Comparison of ENCODE assay signal across 21 cellular contexts in genomic region chr16:67407788-67408452, GRCh38. TPM values are rescaled to one million over a fixed set of nuclear protein-coding genes. Genes with fewer than 3 reads are reported as not detected.
DNase-seq lines count a peak whose midpoint lies in the region; ATAC-seq, FAIRE-seq and TF ChIP-seq lines count a peak whose summit lies in the region.
"Had no signal": no experiment of that assay in that cellular context is flagged by ENCODE, and none has a peak within 500 bp of the region (broad histone marks: within the 10 kb centered on the region; RNA-seq: fewer than 3 reads in every experiment).

No MANE protein-coding gene starts in this region.

- H3K27ac ChIP-seq in keratinocyte (ENCODE audit: control insufficient read depth, insufficient read depth, low read length) = peak overlapping the region; percentile 99

- H3K9me1 ChIP-seq in keratinocyte (ENCODE audit: control insufficient read depth, extremely low read depth, insufficient read depth, low read length) = no peaks in the 10 kb centered on the region

- POLR2A ChIA-PET in activated CD4-positive, alpha-beta T cell treated with anti-CD3 and anti-CD28 coated beads, Interleukin-2, amount 10 ng/mL, durations not matched to agents 7 days and 5 days (lab: Charles Lee) = interaction anchor here (0.7 kb wide), 1 partner anchor 19 kb away, joined by 3 read pairs; no protein-coding TSS in a partner anchor

- H3K4me3 ChIP-seq in astrocyte of the spinal cord (ENCODE audit: low read depth, low read length) (no peak overlapping the region), keratinocyte (ENCODE audit: control insufficient read depth in 2 of 3, extremely low read depth in 1 of 3, insufficient read depth in 2 of 3, low read depth in 1 of 3, low read length in 3 of 3) (no peak overlapping the region)
- H3K4me3 ChIP-seq: thyroid gland had no signal

- H3K4me1 ChIP-seq in keratinocyte (ENCODE audit: control insufficient read depth, extremely low read depth, insufficient read depth, low read length) = peaks cover 53% of the 10 kb centered on the region

- peaks cover 2% of the 10 kb centered on the region for H3K79me2 ChIP-seq in keratinocyte (ENCODE audit: control insufficient read depth, insufficient read depth, low read length)

- no peaks in the 10 kb centered on the region for H3K36me3 ChIP-seq in keratinocyte (ENCODE audit: control insufficient read depth in 2 of 2, extremely low read depth in 1 of 2, insufficient read depth in 2 of 2, low read length in 2 of 2)
- H3K36me3 ChIP-seq: thyroid gland had no signal

- CTCF ChIA-PET in activated CD4-positive, alpha-beta T cell treated with anti-CD3 and anti-CD28 coated beads, Interleukin-2, amount 10 ng/mL, durations not matched to agents 7 days and 5 days (lab: Charles Lee) = interaction anchor here (0.7 to 1.3 kb wide), 3 partner anchors 8 to 129 kb away, joined by 3 read pairs; no protein-coding TSS in a partner anchor

- FAIRE-seq in keratinocyte (lab: Jason Lieb, UNC) = peak; percentile 23
- FAIRE-seq: RCC 7860, TTC549 had no signal

- TF ChIP-seq CTCF in astrocyte of the spinal cord (IDR thresholded peaks at IDR 0.05; ENCODE audit: low read depth, low read length) = peak; percentile 9
- peak in 2 of 3 experiments; percentile 4 to 6 for TF ChIP-seq CTCF in keratinocyte (optimal IDR thresholded peaks at IDR 0.05 in 1 of 3, IDR thresholded peaks at IDR 0.05 in 1 of 3, conservative IDR thresholded peaks at IDR 0.05 in 1 of 3; ENCODE audit: extremely low read depth in 1 of 3, insufficient read depth in 2 of 3, low read length in 3 of 3)
- TF ChIP-seq CTCF in type B pancreatic cell (conservative IDR thresholded peaks at IDR 0.05) = no peak

- no peak overlapping the region for H3K4me3 Mint-ChIP-seq in activated CD4-positive, alpha-beta T cell treated with anti-CD3 and anti-CD28 coated beads, Interleukin-2, amount 10 ng/mL, durations not matched to agents 7 days and 5 days
- H3K4me3 Mint-ChIP-seq in activated CD4-positive, alpha-beta T cell treated with anti-CD3 and anti-CD28 coated beads, Interleukin-2, amount 10 ng/mL, durations not matched to agents 24 days and 14 days = no peak overlapping the region
- H3K4me3 Mint-ChIP-seq in type B pancreatic cell = no peak overlapping the region
- H3K4me3 Mint-ChIP-seq: effector memory CD8-positive, alpha-beta T cell; nephron progenitor cell; stimulated activated memory B cell treated with anti-CD40 and anti-IgM and Interleukin-4, amounts not matched to agents 10 μg/mL and 1 μg/mL and 100 μg/mL, for 72 hours had no signal

- H2AFZ ChIP-seq in keratinocyte (ENCODE audit: control insufficient read depth, low read length) = no peak overlapping the region

- no peak overlapping the region for H3K4me2 ChIP-seq in keratinocyte (ENCODE audit: control insufficient read depth, extremely low read depth, insufficient read depth, low read depth, low read length)

- in situ Hi-C loops in astrocyte of the spinal cord (cut with HindIII; ENCODE audit: low sequenced_read_pairs) = no loop called here

- H3K9me3 ChIP-seq in keratinocyte (ENCODE audit: control insufficient read depth, low read depth, low read length) = no peaks in the 10 kb centered on the region
- H3K9me3 ChIP-seq: thyroid gland had no signal

- H3K4me1 Mint-ChIP-seq in activated CD4-positive, alpha-beta T cell treated with anti-CD3 and anti-CD28 coated beads, Interleukin-2, amount 10 ng/mL, durations not matched to agents 7 days and 5 days = no peaks in the 10 kb centered on the region
- no peaks in the 10 kb centered on the region for H3K4me1 Mint-ChIP-seq in activated CD4-positive, alpha-beta T cell treated with anti-CD3 and anti-CD28 coated beads, Interleukin-2, amount 10 ng/mL, durations not matched to agents 24 days and 14 days
- peaks cover 30% of the 10 kb centered on the region for H3K4me1 Mint-ChIP-seq in type B pancreatic cell (ENCODE audit: unreplicated experiment)
- H3K4me1 Mint-ChIP-seq: stimulated activated memory B cell treated with anti-CD40 and anti-IgM and Interleukin-4, amounts not matched to agents 10 μg/mL and 1 μg/mL and 100 μg/mL, for 72 hours had no signal

- no peak overlapping the region for H3K9ac ChIP-seq in keratinocyte (ENCODE audit: control insufficient read depth, extremely low read depth, insufficient read depth, low read length)

- no peak for ATAC-seq in HG03442 (IDR thresholded peaks at IDR 0.05; ENCODE audit: unreplicated experiment)
- ATAC-seq: effector memory CD8-positive, alpha-beta T cell; foreskin keratinocyte had no signal

- intact Hi-C loops in activated CD4-positive, alpha-beta T cell treated with anti-CD3 and anti-CD28 coated beads, Interleukin-2, amount 10 ng/mL, durations not matched to agents 24 days and 14 days (cut with micrococcal nuclease) = no loop called here

- H4K20me1 ChIP-seq in keratinocyte (ENCODE audit: control insufficient read depth, extremely low read depth, insufficient read depth, low read length) = no peaks in the 10 kb centered on the region

- H3K9me3 Mint-ChIP-seq in activated CD4-positive, alpha-beta T cell treated with anti-CD3 and anti-CD28 coated beads, Interleukin-2, amount 10 ng/mL, durations not matched to agents 7 days and 5 days = no peaks in the 10 kb centered on the region
- H3K9me3 Mint-ChIP-seq in activated CD4-positive, alpha-beta T cell treated with anti-CD3 and anti-CD28 coated beads, Interleukin-2, amount 10 ng/mL, durations not matched to agents 24 days and 14 days = no peaks in the 10 kb centered on the region
- no peaks in the 10 kb centered on the region for H3K9me3 Mint-ChIP-seq in type B pancreatic cell
- H3K9me3 Mint-ChIP-seq: effector memory CD8-positive, alpha-beta T cell; nephron progenitor cell; stimulated activated memory B cell treated with anti-CD40 and anti-IgM and Interleukin-4, amounts not matched to agents 10 μg/mL and 1 μg/mL and 100 μg/mL, for 72 hours had no signal

- H3K36me3 Mint-ChIP-seq in activated CD4-positive, alpha-beta T cell treated with anti-CD3 and anti-CD28 coated beads, Interleukin-2, amount 10 ng/mL, durations not matched to agents 7 days and 5 days (ENCODE audit: low read depth) = no peaks in the 10 kb centered on the region
- H3K36me3 Mint-ChIP-seq in activated CD4-positive, alpha-beta T cell treated with anti-CD3 and anti-CD28 coated beads, Interleukin-2, amount 10 ng/mL, durations not matched to agents 24 days and 14 days (ENCODE audit: low read depth) = no peaks in the 10 kb centered on the region
- H3K36me3 Mint-ChIP-seq in type B pancreatic cell = peaks cover 3% of the 10 kb centered on the region
- H3K36me3 Mint-ChIP-seq: stimulated activated memory B cell treated with anti-CD40 and anti-IgM and Interleukin-4, amounts not matched to agents 10 μg/mL and 1 μg/mL and 100 μg/mL, for 72 hours had no signal

- H3K27me3 ChIP-seq in keratinocyte (ENCODE audit: control insufficient read depth, extremely low read depth, insufficient read depth, low read length) = no peaks in the 10 kb centered on the region
- H3K27me3 ChIP-seq: foreskin keratinocyte, thyroid gland had no signal

- dilution Hi-C loops in keratinocyte (cut with MboI; ENCODE audit: extremely low pct_ligation_motif_present, low sequenced_read_pairs) = no loop called here

- H3K27me3 Mint-ChIP-seq in activated CD4-positive, alpha-beta T cell treated with anti-CD3 and anti-CD28 coated beads, Interleukin-2, amount 10 ng/mL, durations not matched to agents 7 days and 5 days = peaks cover 9% of the 10 kb centered on the region
- peaks cover 3% of the 10 kb centered on the region for H3K27me3 Mint-ChIP-seq in activated CD4-positive, alpha-beta T cell treated with anti-CD3 and anti-CD28 coated beads, Interleukin-2, amount 10 ng/mL, durations not matched to agents 24 days and 14 days
- no peaks in the 10 kb centered on the region for H3K27me3 Mint-ChIP-seq in type B pancreatic cell

- H3K27ac Mint-ChIP-seq in activated CD4-positive, alpha-beta T cell treated with anti-CD3 and anti-CD28 coated beads, Interleukin-2, amount 10 ng/mL, durations not matched to agents 7 days and 5 days = peak overlapping the region; percentile 3
- no peak overlapping the region for H3K27ac Mint-ChIP-seq in activated CD4-positive, alpha-beta T cell treated with anti-CD3 and anti-CD28 coated beads, Interleukin-2, amount 10 ng/mL, durations not matched to agents 24 days and 14 days
- peak overlapping the region; percentile 84 for H3K27ac Mint-ChIP-seq in type B pancreatic cell
- H3K27ac Mint-ChIP-seq: effector memory CD8-positive, alpha-beta T cell; nephron progenitor cell; stimulated activated memory B cell treated with anti-CD40 and anti-IgM and Interleukin-4, amounts not matched to agents 10 μg/mL and 1 μg/mL and 100 μg/mL, for 72 hours had no signal

- DNase-seq in activated CD4-positive, alpha-beta T cell treated with anti-CD3 and anti-CD28 coated beads, Interleukin-2, amount 10 ng/mL, durations not matched to agents 7 days and 5 days = no peak
- no peak for DNase-seq in activated CD4-positive, alpha-beta T cell treated with anti-CD3 and anti-CD28 coated beads, Interleukin-2, amount 10 ng/mL, durations not matched to agents 24 days and 14 days
- DNase-seq in astrocyte of the spinal cord (ENCODE audit: low read depth, low spot score) = no peak
- DNase-seq in keratinocyte (ENCODE audit: low read depth, low spot score) = no peak
- no peak for DNase-seq in type B pancreatic cell (ENCODE audit: extremely low spot score, unreplicated experiment)
- DNase-seq in NCI-H1694 treated with DMSO at 0.1 percent for 48 hours (lab: John Stamatoyannopoulos, UW) = no peak
- no peak for DNase-seq in GM19238 (ENCODE audit: insufficient read length, low spot score)
- DNase-seq: anterior cingulate cortex; effector memory CD8-positive, alpha-beta T cell; foreskin keratinocyte; hypothalamus; Karpas-422; NCI-H1417 treated with DMSO at 0.1 percent for 48 hours; NCI-H2227 treated with DMSO at 0.1 percent for 48 hours; nephron progenitor cell; thyroid gland had no signal

RNA-seq across cellular contexts. Expression of gene ZDHHC1, which starts 8.4 kb away (rescaled TPM):
- under 1 TPM; 0.22 to 0.29 TPM for total RNA-seq in activated CD4-positive, alpha-beta T cell treated with anti-CD3 and anti-CD28 coated beads, Interleukin-2, amount 10 ng/mL, durations not matched to agents 7 days and 5 days
- 0.54 and 0.85 TPM in 2 replicates for total RNA-seq in activated CD4-positive, alpha-beta T cell treated with anti-CD3 and anti-CD28 coated beads, Interleukin-2, amount 10 ng/mL, durations not matched to agents 24 days and 14 days
- 1.1 to 3.2 TPM (median 1.8 TPM) in 3 replicates for polyA plus RNA-seq in keratinocyte
- 2.5 TPM for polyA plus RNA-seq in keratinocyte (2011; ENCODE audit: low read depth)
- polyA plus RNA-seq in keratinocyte (2011; cell fraction: cytosol; rRNA removed) = 2.5 and 3.4 TPM in 2 replicates
- polyA plus RNA-seq in keratinocyte (2011; cell fraction: nucleus; rRNA removed) = 6.3 and 9.1 TPM in 2 replicates
- polyA plus RNA-seq in keratinocyte (2012; ENCODE audit: low replicate concordance) = 2.9 and 3.1 TPM in 2 replicates
- polyA minus RNA-seq in keratinocyte = 2.0 to 5.0 TPM (median 2.8 TPM) in 3 replicates
- 4.8 TPM for polyA minus RNA-seq in keratinocyte (2011; cell fraction: cytosol; rRNA and poly(A)+ RNA removed)
- 4.3 and 7.5 TPM in 2 replicates for polyA minus RNA-seq in keratinocyte (2011; cell fraction: nucleus; rRNA and poly(A)+ RNA removed)
- total RNA-seq in type B pancreatic cell (ENCODE audit: low replicate concordance) = 10.1 and 11.3 TPM in 2 replicates

RNA-seq across cellular contexts. Expression of gene TPPP3, which starts 14.6 kb away (rescaled TPM):
- total RNA-seq in activated CD4-positive, alpha-beta T cell treated with anti-CD3 and anti-CD28 coated beads, Interleukin-2, amount 10 ng/mL, durations not matched to agents 7 days and 5 days = not detected
- not detected in 2 replicates for total RNA-seq in activated CD4-positive, alpha-beta T cell treated with anti-CD3 and anti-CD28 coated beads, Interleukin-2, amount 10 ng/mL, durations not matched to agents 24 days and 14 days
- 0.37 to 0.96 TPM in 2 of 3 replicates, not detected in the other for polyA plus RNA-seq in keratinocyte
- 1.1 TPM for polyA plus RNA-seq in keratinocyte (2011; ENCODE audit: low read depth)
- polyA plus RNA-seq in keratinocyte (2011; cell fraction: cytosol; rRNA removed) = not detected in 2 replicates
- polyA plus RNA-seq in keratinocyte (2011; cell fraction: nucleus; rRNA removed) = 0.11 and 0.17 TPM in 2 replicates
- polyA plus RNA-seq in keratinocyte (2012; ENCODE audit: low replicate concordance) = 0.10 and 0.79 TPM in 2 replicates
- polyA minus RNA-seq in keratinocyte = 0.16 TPM in 1 of 3 replicates, not detected in the others
- not detected for polyA minus RNA-seq in keratinocyte (2011; cell fraction: cytosol; rRNA and poly(A)+ RNA removed)
- 0.42 TPM in 1 of 2 replicates, not detected in the other for polyA minus RNA-seq in keratinocyte (2011; cell fraction: nucleus; rRNA and poly(A)+ RNA removed)
- total RNA-seq in type B pancreatic cell (ENCODE audit: low replicate concordance) = 39.3 and 44.5 TPM in 2 replicates

RNA-seq across cellular contexts. Expression of gene HSD11B2, which starts 23.0 kb away (rescaled TPM):
- total RNA-seq in activated CD4-positive, alpha-beta T cell treated with anti-CD3 and anti-CD28 coated beads, Interleukin-2, amount 10 ng/mL, durations not matched to agents 7 days and 5 days = not detected
- 3.5 and 5.2 TPM in 2 replicates for total RNA-seq in activated CD4-positive, alpha-beta T cell treated with anti-CD3 and anti-CD28 coated beads, Interleukin-2, amount 10 ng/mL, durations not matched to agents 24 days and 14 days
- polyA plus RNA-seq in keratinocyte = 0.59 to 2.4 TPM (median 0.93 TPM) in 3 replicates
- 1.7 TPM for polyA plus RNA-seq in keratinocyte (2011; ENCODE audit: low read depth)
- polyA plus RNA-seq in keratinocyte (2011; cell fraction: cytosol; rRNA removed) = 0.64 and 0.65 TPM in 2 replicates
- 4.9 and 6.1 TPM in 2 replicates for polyA plus RNA-seq in keratinocyte (2011; cell fraction: nucleus; rRNA removed)
- polyA plus RNA-seq in keratinocyte (2012; ENCODE audit: low replicate concordance) = 0.72 and 5.8 TPM in 2 replicates
- 0.48 to 1.4 TPM (median 1.1 TPM) in 3 replicates for polyA minus RNA-seq in keratinocyte
- 0.96 TPM for polyA minus RNA-seq in keratinocyte (2011; cell fraction: cytosol; rRNA and poly(A)+ RNA removed)
- 0.74 and 1.6 TPM in 2 replicates for polyA minus RNA-seq in keratinocyte (2011; cell fraction: nucleus; rRNA and poly(A)+ RNA removed)
- total RNA-seq in type B pancreatic cell (ENCODE audit: low replicate concordance) = 5.4 and 8.5 TPM in 2 replicates
- total RNA-seq: A172 had no signal

Comparison
In these comparisons a context has a peak if more than half of its experiments do, and no peak if none do; other contexts are left out.
1. RNA of gene TPPP3, which starts 14.6 kb away (total RNA-seq): 39.3 to 44.5 TPM in type B pancreatic cell; not detected in activated CD4-positive, alpha-beta T cell treated with anti-CD3 and anti-CD28 coated beads, Interleukin-2, amount 10 ng/mL, durations not matched to agents 7 days and 5 days and not detected in activated CD4-positive, alpha-beta T cell treated with anti-CD3 and anti-CD28 coated beads, Interleukin-2, amount 10 ng/mL, durations not matched to agents 24 days and 14 days; every median in the first group is over 10 times any median in the second.